23 cellular contexts compared by ENCODE assay signal in the genomic region with DNA sequence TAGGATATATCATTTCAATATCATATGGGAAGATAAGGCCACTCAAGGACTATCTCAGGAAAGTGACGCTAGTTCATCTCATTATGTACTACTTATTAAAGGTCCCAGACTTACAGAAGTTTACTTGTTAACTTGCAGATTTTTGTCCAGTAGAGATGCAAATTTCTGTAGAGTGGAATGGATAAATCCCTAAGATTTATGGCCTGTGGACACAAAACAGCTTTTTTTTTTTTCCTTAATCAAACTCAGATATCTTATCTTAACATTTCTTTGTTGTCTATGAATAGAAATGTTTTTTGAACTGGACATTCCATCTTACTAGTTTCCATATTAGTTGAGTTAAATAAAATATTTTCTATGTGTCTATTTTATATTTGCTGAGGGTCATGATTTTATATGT.
"Had no signal": no experiment of that assay in that cellular context is flagged by ENCODE, and none has a peak within 500 bp of the region (broad histone marks: within the 10 kb centered on the region; RNA-seq: fewer than 3 reads in every experiment).

No MANE protein-coding gene starts in this region.

- FAIRE-seq: small intestine had no signal

- H3K9me3 ChIP-seq: ovary, psoas muscle, right lobe of liver, sigmoid colon, stomach, thoracic aorta, tibial artery, transverse colon, upper lobe of right lung, uterus had no signal

- H3K4me1 ChIP-seq: neural progenitor cell, parathyroid adenoma, psoas muscle, right lobe of liver, sigmoid colon, stomach, transverse colon, upper lobe of right lung, uterus had no signal

- ATAC-seq: natural killer cell; psoas muscle; right cardiac atrium; right lobe of liver; stimulated activated effector memory CD8-positive, alpha-beta T cell treated with anti-CD3 and anti-CD28 coated beads, Interleukin-12 subunit alpha, Interleukin-12 subunit beta, amount 100 ng/mL, for 72 hours; stimulated activated naive B cell treated with anti-CD40 and anti-IgM and Interleukin-4, amounts not matched to agents 10 μg/mL and 1 μg/mL and 100 μg/mL, for 72 hours; upper lobe of right lung had no signal

- DNase-seq: natural killer cell; occipital lobe; ovary; psoas muscle; right cardiac atrium; right lobe of liver; sigmoid colon; small intestine; stimulated activated CD4-positive, alpha-beta T cell treated with anti-CD3 and anti-CD28 coated beads, Interleukin-15, amount 100 ng/mL, for 24 hours; stimulated activated CD4-positive, alpha-beta T cell treated with anti-CD3 and anti-CD28 coated beads, Interleukin-2, amount 100 ng/mL, for 24 hours; stimulated activated CD4-positive, alpha-beta T cell treated with anti-CD3 and anti-CD28 coated beads, Interleukin-2, amount 100 ng/mL, for 48 hours; stimulated activated CD4-positive, alpha-beta T cell treated with anti-CD3 and anti-CD28 coated beads, Interleukin-4, amount 100 ng/mL, for 24 hours; stimulated activated naive B cell treated with anti-CD40 and anti-IgM and Interleukin-4, amounts not matched to agents 10 μg/mL and 1 μg/mL and 100 μg/mL, for 72 hours; stimulated activated naive CD4-positive, alpha-beta T cell treated with Interleukin-2 at 50 U/mL for 16 hours; stomach; tibial artery; transverse colon; upper lobe of right lung; uterus had no signal

- H3K27me3 ChIP-seq: neural progenitor cell, ovary, right lobe of liver, sigmoid colon, stomach, tibial artery, transverse colon, upper lobe of right lung, uterus had no signal

- H3K4me2 ChIP-seq: neural progenitor cell had no signal

- H3K4me3 ChIP-seq: neural progenitor cell, ovary, psoas muscle, right lobe of liver, sigmoid colon, stomach, thoracic aorta, tibial artery, transverse colon, upper lobe of right lung, uterus had no signal

- H3K36me3 ChIP-seq: neural progenitor cell, ovary, right lobe of liver, sigmoid colon, transverse colon, uterus had no signal

- H3K79me2 ChIP-seq: parathyroid adenoma had no signal

- H3K9ac ChIP-seq: neural progenitor cell, parathyroid adenoma had no signal

- H2AFZ ChIP-seq: neural progenitor cell, parathyroid adenoma had no signal

- H3K27ac ChIP-seq: neural progenitor cell, ovary, parathyroid adenoma, psoas muscle, right lobe of liver, sigmoid colon, stomach, thoracic aorta, tibial artery, transverse colon, upper lobe of right lung, uterus had no signal
